ENCODE assay signal across 7 cellular contexts in the genomic region with DNA sequence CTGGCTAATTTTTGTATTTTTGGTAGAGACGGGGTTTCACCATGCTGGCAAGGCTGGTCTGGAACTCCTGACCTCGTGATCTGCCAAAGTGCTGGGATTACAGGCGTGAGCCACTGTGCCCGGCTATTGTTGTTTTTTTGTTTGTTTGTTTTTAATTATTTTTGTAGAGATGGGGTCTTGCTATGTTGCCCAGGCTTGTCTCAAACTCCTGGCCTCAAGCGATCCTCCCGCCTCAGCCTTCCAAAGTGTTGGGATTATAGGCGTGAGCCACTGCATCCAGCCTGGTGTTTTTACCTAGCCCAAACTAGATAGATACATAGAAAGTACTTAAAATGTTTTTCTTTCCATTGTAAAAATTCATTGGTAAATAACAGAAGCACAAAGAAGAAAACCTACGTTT. TPM values are rescaled to one million over a fixed set of nuclear protein-coding genes. Genes with fewer than 3 reads are reported as not detected.
DNase-seq lines count a peak whose midpoint lies in the region; ATAC-seq, FAIRE-seq and TF ChIP-seq lines count a peak whose summit lies in the region.
"Not testable (repeated sequence)": the region's sequence is repeated elsewhere in the genome, so short reads cannot be mapped to it uniquely, and the experiment has no call there.

No MANE protein-coding gene starts in this region.

- BruUV-seq in K562 (replicated peaks; lab: Mats Ljungman, UMichigan): not testable (repeated sequence)

- peaks cover 53% of the 10 kb centered on the region for H3K4me1 Mint-ChIP-seq in activated CD8-positive, alpha-beta T cell treated with anti-CD3 and anti-CD28 coated beads for 36 hours (ENCODE audit: low read depth)
- H3K4me1 Mint-ChIP-seq in type B pancreatic cell (ENCODE audit: unreplicated experiment): peaks cover 40% of the 10 kb centered on the region

- not testable (repeated sequence) for H3K9ac ChIP-seq in K562 (ENCODE audit: insufficient read depth in 1 of 2, low read depth in 2 of 2, low read length in 2 of 2); kidney (ENCODE audit: low read length in 2 of 2)

- DNase-seq in activated CD8-positive, alpha-beta T cell treated with anti-CD3 and anti-CD28 coated beads for 36 hours; K562 (ENCODE audit: extremely low read depth in 1 of 4, low spot score in 3 of 4); epithelial cell of prostate (ENCODE audit: low read depth, low spot score); type B pancreatic cell (ENCODE audit: extremely low spot score, unreplicated experiment): not testable (repeated sequence)
- DNase-seq in kidney: peak; percentile 8
- DNase-seq in sciatic nerve (ENCODE audit: low spot score): peak; percentile 35

- H4K20me1 ChIP-seq in K562 (replicated peaks; ENCODE audit: control insufficient read depth, insufficient read depth, low read length): peaks cover 34% of the 10 kb centered on the region

- peaks cover 68% of the 10 kb centered on the region for H3K36me3 Mint-ChIP-seq in activated CD8-positive, alpha-beta T cell treated with anti-CD3 and anti-CD28 coated beads for 36 hours (ENCODE audit: low read depth)
- peaks cover 58% of the 10 kb centered on the region for H3K36me3 Mint-ChIP-seq in type B pancreatic cell

- POLR2A ChIA-PET in HEK293 (lab: Yijun Ruan, JAX): interaction anchor here (1.3 kb wide), 1 partner anchor 11 kb away, joined by 7 read pairs; a partner anchor contains a TSS
- POLR2A ChIA-PET in activated CD8-positive, alpha-beta T cell treated with anti-CD3 and anti-CD28 coated beads for 36 hours (lab: Charles Lee): interaction anchor here (1.5 to 6.2 kb wide), 3 partner anchors 10 to 14 kb away, joined by 5 to 56 read pairs (median 7); a partner anchor contains a TSS
- POLR2A ChIA-PET in K562 (lab: Yijun Ruan, JAX): interaction anchor here (1.0 to 6.1 kb wide), 5 partner anchors 9 to 24 kb away, joined by 3 to 41 read pairs (median 4); a partner anchor contains a TSS

- H3K36me3 ChIP-seq in HEK293 (ENCODE audit: control insufficient read depth in 2 of 2, insufficient read depth in 1 of 2, low read length in 2 of 2) (peaks cover 70 to 96% of the 10 kb centered on the region in 2 experiments), K562 (ENCODE audit: control insufficient read depth, insufficient read depth, low read length) (peaks cover 97% of the 10 kb centered on the region), kidney (ENCODE audit: control insufficient read depth in 1 of 2, insufficient read depth in 2 of 2, low read length in 2 of 2) (peaks cover 34 to 64% of the 10 kb centered on the region in 2 donors)

- intact Hi-C loops in activated CD8-positive, alpha-beta T cell treated with anti-CD3 and anti-CD28 coated beads for 36 hours (cut with micrococcal nuclease); K562 (cut with micrococcal nuclease); kidney (cut with DNase I); sciatic nerve (cut with DNase I): not testable (repeated sequence)

- CTCF ChIA-PET in HEK293 (lab: Yijun Ruan, JAX): interaction anchor here (0.9 to 2.6 kb wide), 2 partner anchors 10 to 27 kb away, joined by 3 to 9 read pairs; no protein-coding TSS in a partner anchor
- CTCF ChIA-PET in activated CD8-positive, alpha-beta T cell treated with anti-CD3 and anti-CD28 coated beads for 36 hours (lab: Charles Lee): interaction anchor here (1.2 to 1.5 kb wide), 2 partner anchors 11 to 33 kb away, joined by 3 read pairs; a partner anchor contains a TSS
- CTCF ChIA-PET in K562 (lab: Yijun Ruan, JAX; ENCODE audit: low intra/inter-chr PET ratio): not testable (repeated sequence)

- TF ChIP-seq EP300 in K562 (IDR thresholded peaks at IDR 0.05; ENCODE audit: low read length): not testable (repeated sequence)

- H3K27ac Mint-ChIP-seq in activated CD8-positive, alpha-beta T cell treated with anti-CD3 and anti-CD28 coated beads for 36 hours: peak overlapping the region; percentile 7
- peak overlapping the region; percentile 6 for H3K27ac Mint-ChIP-seq in type B pancreatic cell

- not testable (repeated sequence) for ATAC-seq in activated CD8-positive, alpha-beta T cell treated with anti-CD3 and anti-CD28 coated beads for 36 hours; K562; sciatic nerve

- not testable (repeated sequence) for H3K4me2 ChIP-seq in K562 (ENCODE audit: insufficient read depth, low read length)

- 95% methylated on average over 8 of the region's 8 CpGs for WGBS in K562 (ENCODE audit: insufficient coverage, low coverage, missing lambda C conversion rate)

- not testable (repeated sequence) for H3K27me3 Mint-ChIP-seq in activated CD8-positive, alpha-beta T cell treated with anti-CD3 and anti-CD28 coated beads for 36 hours; type B pancreatic cell

- not testable (repeated sequence) for H3K9me3 Mint-ChIP-seq in activated CD8-positive, alpha-beta T cell treated with anti-CD3 and anti-CD28 coated beads for 36 hours; type B pancreatic cell

- not testable (repeated sequence) for TF ChIP-seq CTCF in HEK293 (tag by site-specific recombination; IDR thresholded peaks at IDR 0.05); activated CD8-positive, alpha-beta T cell treated with anti-CD3 and anti-CD28 coated beads for 36 hours (IDR thresholded peaks at IDR 0.05); K562 (IDR thresholded peaks at IDR 0.05 in 2 of 3, conservative IDR thresholded peaks at IDR 0.05 in 1 of 3; ENCODE audit: insufficient read depth in 2 of 3, low read depth in 1 of 3, low read length in 3 of 3); kidney (IDR thresholded peaks at IDR 0.05; ENCODE audit: borderline replicate concordance, extremely low read depth, insufficient read depth); type B pancreatic cell (conservative IDR thresholded peaks at IDR 0.05)

- H3K4me3 Mint-ChIP-seq in activated CD8-positive, alpha-beta T cell treated with anti-CD3 and anti-CD28 coated beads for 36 hours; type B pancreatic cell: not testable (repeated sequence)

- H3K4me1 ChIP-seq in HEK293 (ENCODE audit: control insufficient read depth, insufficient read depth, low read length) (peaks cover 13% of the 10 kb centered on the region), kidney (ENCODE audit: control insufficient read depth in 1 of 2, insufficient read depth in 1 of 2, low read depth in 1 of 2, low read length in 2 of 2) (peaks cover 27 to 31% of the 10 kb centered on the region in 2 donors)
- H3K4me1 ChIP-seq in K562 (replicated peaks in 1 of 2; ENCODE audit: control insufficient read depth in 2 of 2, insufficient read depth in 2 of 2, low read length in 2 of 2): not testable (repeated sequence)

- in situ Hi-C loops in K562 (cut with MboI): not testable (repeated sequence)

- TF ChIP-seq RAD21 in K562 (CRISPR knock-in tag; conservative IDR thresholded peaks at IDR 0.05 in 1 of 2, IDR thresholded peaks at IDR 0.05 in 1 of 2): not testable (repeated sequence)

- H3K4me3 ChIP-seq in HEK293 (ENCODE audit: low read depth, low read length); K562; kidney (ENCODE audit: low read length in 2 of 2): not testable (repeated sequence)

- not testable (repeated sequence) for H3K27me3 ChIP-seq in K562 (ENCODE audit: control insufficient read depth in 2 of 2, insufficient read depth in 2 of 2, low read length in 2 of 2)

- H2AFZ ChIP-seq in K562 (ENCODE audit: low read depth, low read length): not testable (repeated sequence)

- FAIRE-seq in K562 (lab: Jason Lieb, UNC); kidney (lab: Jason Lieb, UNC): not testable (repeated sequence)

- H3K79me2 ChIP-seq in K562 (ENCODE audit: control insufficient read depth, insufficient read depth, low read length): peaks cover 90% of the 10 kb centered on the region

- TF ChIP-seq POLR2A in K562 (conservative IDR thresholded peaks at IDR 0.05): not testable (repeated sequence)

- H3K9me3 ChIP-seq in HEK293 (ENCODE audit: control insufficient read depth, insufficient read depth, low read depth, low read length); K562 (replicated peaks; ENCODE audit: control insufficient read depth, insufficient read depth, low read depth, low read length); kidney (ENCODE audit: control insufficient read depth in 1 of 2, low read length in 2 of 2): not testable (repeated sequence)

- not testable (repeated sequence) for H3K9me1 ChIP-seq in K562 (ENCODE audit: control insufficient read depth, insufficient read depth, low read length)

- not testable (repeated sequence) for H3K27ac ChIP-seq in HEK293 (ENCODE audit: extremely low read depth, low read depth, low read length); K562 (ENCODE audit: extremely low read depth, low read depth, low read length); kidney (ENCODE audit: low read depth in 2 of 2, low read length in 2 of 2)
- peak overlapping the region; percentile 95 for H3K27ac ChIP-seq in epithelial cell of prostate

RNA-seq across cellular contexts. Expression of a gene that starts 10.9 kb away (rescaled TPM):
- 100 to 1,000 TPM; 253 to 263 TPM for total RNA-seq in activated CD8-positive, alpha-beta T cell treated with anti-CD3 and anti-CD28 coated beads for 36 hours
- 126 and 193 TPM in 2 replicates for total RNA-seq in K562 (2011; cell fraction: chromatin; rRNA removed; ENCODE audit: low replicate concordance)
- 95.3 and 108 TPM in 2 replicates for total RNA-seq in K562 (2011; cell fraction: nucleolus; rRNA removed)
- total RNA-seq in K562 (2011; cell fraction: nucleoplasm; rRNA removed): 134 and 160 TPM in 2 replicates
- total RNA-seq in K562 (2014; rRNA removed) (188 and 201 TPM in 2 replicates), K562 (2014; rRNA removed; fragmentation: Illumina TruSeq; extraction: Trizol) (450 and 500 TPM in 2 replicates), K562 (2015; rRNA removed; fragmentation: Illumina TruSeq; extraction: Trizol) (331 and 336 TPM in 2 replicates), K562 (2021) (398 and 422 TPM in 2 replicates), kidney (128 TPM), sciatic nerve (120 TPM), type B pancreatic cell (ENCODE audit: low replicate concordance) (204 and 242 TPM in 2 replicates)
- polyA plus RNA-seq in K562 (2011; rRNA removed) (139 and 166 TPM in 2 replicates), K562 (2014; fragmentation: Illumina TruSeq; extraction: Trizol) (379 and 424 TPM in 2 replicates), K562 (2014; fragmentation: Nextera tagmentation; extraction: Ambion mirVana) (100 to 1,000 TPM; 208 to 250 TPM), K562 (2014; rRNA removed) (198 and 219 TPM in 2 replicates), kidney (ENCODE audit: insufficient read depth, low read depth, low replicate concordance) (211 TPM)
- 67.4 and 154 TPM in 2 replicates for polyA plus RNA-seq in K562 (2011; cell fraction: cytosol; rRNA removed)
- 117 and 202 TPM in 2 replicates for polyA plus RNA-seq in K562 (2011; cell fraction: nucleus; rRNA removed)
- 354 and 375 TPM in 2 replicates for polyA plus RNA-seq in K562 (2012)
- 177 and 198 TPM in 2 replicates for polyA minus RNA-seq in K562 (2011; rRNA and poly(A)+ RNA removed)
- 116 and 122 TPM in 2 replicates for polyA minus RNA-seq in K562 (2011; cell fraction: cytosol; rRNA and poly(A)+ RNA removed)
- polyA minus RNA-seq in K562 (2011; cell fraction: nucleus; rRNA and poly(A)+ RNA removed): 47.5 and 87.7 TPM in 2 replicates

RNA-seq across cellular contexts. Expression of a gene that starts 14.3 kb away (rescaled TPM):
- 10 to 100 TPM; 54.5 to 58.1 TPM for total RNA-seq in activated CD8-positive, alpha-beta T cell treated with anti-CD3 and anti-CD28 coated beads for 36 hours
- 9.9 and 40.2 TPM in 2 replicates for total RNA-seq in K562 (2011; cell fraction: chromatin; rRNA removed; ENCODE audit: low replicate concordance)
- 75.5 and 100 TPM in 2 replicates for total RNA-seq in K562 (2011; cell fraction: nucleolus; rRNA removed)
- 30.5 and 32.2 TPM in 2 replicates for total RNA-seq in K562 (2011; cell fraction: nucleoplasm; rRNA removed)
- total RNA-seq in K562 (2014; rRNA removed): 112 and 115 TPM in 2 replicates
- 3.2 and 5.0 TPM in 2 replicates for total RNA-seq in K562 (2014; rRNA removed; fragmentation: Illumina TruSeq; extraction: Trizol)
- total RNA-seq in K562 (2015; rRNA removed; fragmentation: Illumina TruSeq; extraction: Trizol): 18.5 and 21.3 TPM in 2 replicates
- total RNA-seq in K562 (2021): 79.9 and 82.9 TPM in 2 replicates
- polyA plus RNA-seq in K562 (2011; rRNA removed): 13.7 and 19.5 TPM in 2 replicates
- polyA plus RNA-seq in K562 (2011; cell fraction: cytosol; rRNA removed): 22.6 and 106 TPM in 2 replicates
- 73.7 and 157 TPM in 2 replicates for polyA plus RNA-seq in K562 (2011; cell fraction: nucleus; rRNA removed)
- 39.2 and 59.3 TPM in 2 replicates for polyA plus RNA-seq in K562 (2012)
- 4.0 and 11.3 TPM in 2 replicates for polyA plus RNA-seq in K562 (2014; fragmentation: Illumina TruSeq; extraction: Trizol)
- 1 to 10 TPM in 1 of 2 experiments, under 1 TPM in 1; 0.41 to 1.4 TPM for polyA plus RNA-seq in K562 (2014; fragmentation: Nextera tagmentation; extraction: Ambion mirVana)
- 89.4 and 98.3 TPM in 2 replicates for polyA plus RNA-seq in K562 (2014; rRNA removed)
- 1.0 and 2.8 TPM in 2 replicates for polyA minus RNA-seq in K562 (2011; rRNA and poly(A)+ RNA removed)
- polyA minus RNA-seq in K562 (2011; cell fraction: cytosol; rRNA and poly(A)+ RNA removed): 9.5 and 13.7 TPM in 2 replicates
- polyA minus RNA-seq in K562 (2011; cell fraction: nucleus; rRNA and poly(A)+ RNA removed): 17.2 and 17.6 TPM in 2 replicates
- 26.6 TPM for total RNA-seq in kidney
- polyA plus RNA-seq in kidney (ENCODE audit: insufficient read depth, low read depth, low replicate concordance): 65.3 TPM
- 13.0 TPM for total RNA-seq in sciatic nerve
- total RNA-seq in type B pancreatic cell (ENCODE audit: low replicate concordance): 40.4 and 62.6 TPM in 2 replicates
